ENCODE assay signal across 15 cellular contexts in genomic region chr10:133230023-133230319, GRCh38. TPM values are rescaled to one million over a fixed set of nuclear protein-coding genes. Genes with fewer than 3 reads are reported as not detected.
DNase-seq lines count a peak whose midpoint lies in the region; ATAC-seq, FAIRE-seq and TF ChIP-seq lines count a peak whose summit lies in the region.
"Had no signal": no experiment of that assay in that cellular context is flagged by ENCODE, and none has a peak within 500 bp of the region (broad histone marks: within the 10 kb centered on the region; RNA-seq: fewer than 3 reads in every experiment).

Gene UTF1, plus strand, starts transcription at chr10:133230217. Its CDS starts 72 bp downstream, at chr10:133230289.

- no peaks in the 10 kb centered on the region for H3K4me1 ChIP-seq in cardiac muscle cell (ENCODE audit: low read depth)
- H3K4me1 ChIP-seq in astrocyte (ENCODE audit: insufficient read depth, low read length) = no peaks in the 10 kb centered on the region
- H3K4me1 ChIP-seq in sigmoid colon = peaks cover 0 to 14% (median 8%) of the 10 kb centered on the region in 4 donors
- H3K4me1 ChIP-seq: parathyroid adenoma had no signal

- H3K36me3 ChIP-seq in cardiac muscle cell (no peaks in the 10 kb centered on the region), astrocyte (ENCODE audit: insufficient read depth, low read length) (no peaks in the 10 kb centered on the region), sigmoid colon (no peaks in the 10 kb centered on the region)
- H3K36me3 ChIP-seq: heart right ventricle, vagina had no signal

- H3K4me1 Mint-ChIP-seq in astrocyte (ENCODE audit: low read depth, unreplicated experiment) (peaks cover 5% of the 10 kb centered on the region), naive B cell (peaks cover 19 to 25% (median 25%) of the 10 kb centered on the region in 3 donors)

- no peaks in the 10 kb centered on the region for H4K20me1 ChIP-seq in astrocyte (ENCODE audit: insufficient read depth, low read length)

- H3K27ac ChIP-seq in cardiac muscle cell = no peak within 1 kb of the TSS
- no peak within 1 kb of the TSS for H3K27ac ChIP-seq in astrocyte (ENCODE audit: low read depth, low read length)
- H3K27ac ChIP-seq in sigmoid colon = no peak within 1 kb of the TSS
- H3K27ac ChIP-seq: heart right ventricle, parathyroid adenoma, SK-N-MC, vagina had no signal

- no peak for TF ChIP-seq POLR2A in sigmoid colon (IDR thresholded peaks at IDR 0.05)

- H3K27me3 ChIP-seq in cardiac muscle cell = peaks cover 83% of the 10 kb centered on the region
- H3K27me3 ChIP-seq in astrocyte (ENCODE audit: insufficient read depth, low read length) = peaks cover 43% of the 10 kb centered on the region
- H3K27me3 ChIP-seq in sigmoid colon = peaks cover 25 to 93% (median 54%) of the 10 kb centered on the region in 3 donors
- H3K27me3 ChIP-seq: vagina had no signal

- H3K4me2 ChIP-seq in astrocyte (ENCODE audit: low read length) = no peak within 1 kb of the TSS

- H3K4me3 Mint-ChIP-seq in astrocyte (ENCODE audit: unreplicated experiment) (peak within 1 kb of the TSS; percentile 69), naive B cell (peak within 1 kb of the TSS; percentile 74 to 92 (median 86))

- WGBS in sigmoid colon, 2 donors = 2 to 7% methylated on average over 40 of the region's 40 CpGs

- peak within 1 kb of the TSS; percentile 34 for H3K27ac Mint-ChIP-seq in astrocyte (ENCODE audit: unreplicated experiment)
- peak within 1 kb of the TSS in 4 of 6 donors; percentile 44 to 92 (median 65) for H3K27ac Mint-ChIP-seq in naive B cell

- no peak for TF ChIP-seq EP300 in sigmoid colon (IDR thresholded peaks at IDR 0.05)

- no peak for TF ChIP-seq CTCF in cardiac muscle cell (IDR thresholded peaks at IDR 0.05; ENCODE audit: low read depth, low read length)
- no peak for TF ChIP-seq CTCF in astrocyte (IDR thresholded peaks at IDR 0.05; ENCODE audit: insufficient read depth, low read depth, low read length)
- TF ChIP-seq CTCF in sigmoid colon (IDR thresholded peaks at IDR 0.05) = no peak

- DNase-seq in cardiac muscle cell (ENCODE audit: low read depth in 1 of 2, low spot score in 1 of 2) = no peak
- DNase-seq in left cardiac atrium = no peak
- no peak for DNase-seq in astrocyte (ENCODE audit: low read depth)
- DNase-seq in naive B cell = no peak
- no peak for DNase-seq in sigmoid colon
- no peak for DNase-seq in mesenteric fat pad (ENCODE audit: low spot score)
- DNase-seq in activated CD4-positive, CD25-positive, alpha-beta regulatory T cell treated with anti-CD3 and anti-CD28 coated beads, Interleukin-2, amount 50 U/mL, for 72 hours = no peak
- no peak for DNase-seq in NCI-H146 treated with DMSO at 0.1 percent for 48 hours (lab: John Stamatoyannopoulos, UW; ENCODE audit: unreplicated experiment)

- H3K9ac ChIP-seq in astrocyte (ENCODE audit: low read length) = no peak within 1 kb of the TSS
- H3K9ac ChIP-seq: parathyroid adenoma had no signal

- FAIRE-seq in astrocyte (lab: Jason Lieb, UNC) = no peak
- FAIRE-seq: GM12878 had no signal

- no peaks in the 10 kb centered on the region for H3K36me3 Mint-ChIP-seq in astrocyte (ENCODE audit: low read depth, unreplicated experiment)
- no peaks in the 10 kb centered on the region for H3K36me3 Mint-ChIP-seq in naive B cell

- H3K79me2 ChIP-seq in astrocyte (ENCODE audit: insufficient read depth, low read length) = no peaks in the 10 kb centered on the region
- H3K79me2 ChIP-seq: parathyroid adenoma had no signal

- H2AFZ ChIP-seq in astrocyte (ENCODE audit: low read depth, low read length) = no peak within 1 kb of the TSS
- H2AFZ ChIP-seq: parathyroid adenoma had no signal

- ATAC-seq in left cardiac atrium (no peak), naive B cell (ENCODE audit: low read depth in 2 of 2) (peak; percentile 11 to 15)
- ATAC-seq: GM12878, heart right ventricle had no signal

- no peaks in the 10 kb centered on the region for H3K9me3 ChIP-seq in cardiac muscle cell (ENCODE audit: low read depth)
- H3K9me3 ChIP-seq in astrocyte (ENCODE audit: insufficient read depth, low read depth, low read length) = no peaks in the 10 kb centered on the region
- no peaks in the 10 kb centered on the region for H3K9me3 ChIP-seq in sigmoid colon
- H3K9me3 ChIP-seq: heart right ventricle, vagina had no signal

- H3K27me3 Mint-ChIP-seq in astrocyte (ENCODE audit: low read depth, unreplicated experiment) (peaks cover 68% of the 10 kb centered on the region), naive B cell (peaks cover 22 to 59% (median 28%) of the 10 kb centered on the region in 3 donors)

- intact Hi-C loops in left cardiac atrium (cut with DNase I) = no loop called here
- intact Hi-C loops in sigmoid colon (cut with DNase I) = no loop called here

- H3K4me3 ChIP-seq in cardiac muscle cell (peak within 1 kb of the TSS; percentile 25), astrocyte (ENCODE audit: insufficient read depth, low read depth, low read length) (no peak within 1 kb of the TSS), sigmoid colon (peak within 1 kb of the TSS in 2 of 4 donors; percentile 13 to 23)
- H3K4me3 ChIP-seq: GM12878, SK-N-MC had no signal

- H3K9me3 Mint-ChIP-seq in astrocyte (ENCODE audit: unreplicated experiment) (peaks cover 5% of the 10 kb centered on the region), naive B cell (no peaks in the 10 kb centered on the region)

RNA-seq across cellular contexts. Expression of gene UTF1, which starts in this region (rescaled TPM):
- total RNA-seq in cardiac muscle cell = not detected in 2 replicates
- polyA plus RNA-seq in cardiac muscle cell = not detected in 2 replicates
- total RNA-seq in left cardiac atrium = not detected
- total RNA-seq in astrocyte = 0.18 TPM in 1 of 2 replicates, not detected in the other
- under 1 TPM in 5 of 6 donors, not detected in 1; 0.23 to 0.61 (median 0.27) TPM for polyA plus RNA-seq in naive B cell (ENCODE audit: low read depth in 6 of 6)
- total RNA-seq in sigmoid colon = not detected
- polyA plus RNA-seq in sigmoid colon = not detected
- total RNA-seq in mesenteric fat pad = not detected
- total RNA-seq: Daoy, GM12878, heart right ventricle, lung microvascular endothelial cell, vagina had no signal
- polyA plus RNA-seq: GM12878, heart right ventricle had no signal

Comparison
In these comparisons a context has a peak if more than half of its experiments do, and no peak if none do; other contexts are left out.
1. Peak in ATAC-seq in naive B cell; RNA of the gene not detected or under 1 TPM.